ENCODE assay signal across 10 cellular contexts in the genomic region with DNA sequence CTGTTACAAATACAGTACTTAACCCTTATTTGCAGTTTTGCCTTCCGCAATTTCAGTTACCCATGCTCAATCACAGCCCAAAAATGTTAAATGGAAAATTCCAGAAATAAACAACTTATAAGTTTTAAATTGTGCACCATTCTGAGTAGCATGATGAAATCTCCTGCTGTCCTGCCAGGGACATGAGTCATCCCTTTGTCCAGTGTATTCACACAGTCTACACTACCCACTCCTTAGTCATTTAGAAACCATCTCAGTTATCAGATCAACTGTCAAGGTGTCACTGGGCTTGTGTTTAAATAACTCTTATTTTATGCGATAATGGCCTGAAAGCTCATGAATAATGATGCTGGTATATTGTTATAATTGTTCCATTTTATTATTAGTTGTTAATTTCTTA.
DNase-seq lines count a peak whose midpoint lies in the region; ATAC-seq and TF ChIP-seq lines count a peak whose summit lies in the region.
"Had no signal": no experiment of that assay in that cellular context is flagged by ENCODE, and none has a peak within 500 bp of the region (broad histone marks: within the 10 kb centered on the region; RNA-seq: fewer than 3 reads in every experiment).

No MANE protein-coding gene starts in this region.

- H3K4me3 ChIP-seq in ACC112 (ENCODE audit: low read depth, low read length) (no peak overlapping the region; the same call in 1 of the 2 replicates), adrenal gland (no peak overlapping the region), hepatocyte (no peak overlapping the region), HAP-1 (no peak overlapping the region)
- H3K4me3 ChIP-seq: BLaER1 had no signal

- no peak for TF ChIP-seq POLR2A in adrenal gland (IDR thresholded peaks at IDR 0.05)

- H3K79me2 ChIP-seq in ACC112 (ENCODE audit: control insufficient read depth, insufficient read depth, low read length, unreplicated experiment) (no peaks in the 10 kb centered on the region), hepatocyte (no peaks in the 10 kb centered on the region)

- H3K9me3 ChIP-seq in adrenal gland (replicated peaks in 1 of 3) (no peaks in the 10 kb centered on the region), hepatocyte (ENCODE audit: low read depth) (no peaks in the 10 kb centered on the region), HAP-1 (no peaks in the 10 kb centered on the region)
- H3K9me3 ChIP-seq: BLaER1 had no signal

- H3K27ac ChIP-seq in ACC112 (ENCODE audit: low read depth, low read length) (peak overlapping the region; percentile 84), adrenal gland (no peak overlapping the region), hepatocyte (no peak overlapping the region)
- H3K27ac ChIP-seq: BLaER1 had no signal

- H3K4me1 ChIP-seq in ACC112 (ENCODE audit: control insufficient read depth, insufficient read depth, low read length, unreplicated experiment) (peaks cover 39% of the 10 kb centered on the region), adrenal gland (replicated peaks in 1 of 2) (peaks cover 16 to 22% of the 10 kb centered on the region in 2 donors), hepatocyte (ENCODE audit: insufficient read depth) (peaks cover 6% of the 10 kb centered on the region), HAP-1 (no peaks in the 10 kb centered on the region)
- H3K4me1 ChIP-seq: BLaER1 had no signal

- no peaks in the 10 kb centered on the region for H3K36me3 ChIP-seq in ACC112 (ENCODE audit: insufficient read depth, low read length)
- no peaks in the 10 kb centered on the region for H3K36me3 ChIP-seq in adrenal gland (replicated peaks in 1 of 2)
- H3K36me3 ChIP-seq in hepatocyte (replicated peaks; ENCODE audit: insufficient read depth, low read depth) = no peaks in the 10 kb centered on the region
- H3K36me3 ChIP-seq in HAP-1 (replicated peaks) = no peaks in the 10 kb centered on the region
- H3K36me3 ChIP-seq: BLaER1 had no signal

- H3K27me3 ChIP-seq in ACC112 (ENCODE audit: insufficient read depth, low read length) (no peaks in the 10 kb centered on the region), adrenal gland (no peaks in the 10 kb centered on the region), hepatocyte (no peaks in the 10 kb centered on the region), HAP-1 (ENCODE audit: low read depth) (no peaks in the 10 kb centered on the region)
- H3K27me3 ChIP-seq: BLaER1 had no signal

- WGBS in adrenal gland, 4 donors = 53 to 67% (median 60%) methylated on average over 2 of the region's 2 CpGs
- WGBS in hepatocyte (ENCODE audit: low lambda C conversion rate, missing lambda C conversion rate) = 74% methylated on average over 2 of the region's 2 CpGs

- no peak overlapping the region for H2AFZ ChIP-seq in ACC112 (ENCODE audit: low read length, unreplicated experiment)
- H2AFZ ChIP-seq in hepatocyte = no peak overlapping the region

- no peak overlapping the region for H3K4me2 ChIP-seq in hepatocyte
- H3K4me2 ChIP-seq: BLaER1 had no signal

- DNase-seq in adrenal gland (peak; percentile 61 to 91 (median 79)), hepatocyte (ENCODE audit: low spot score) (peak; percentile 54), NCI-H1092 (lab: John Stamatoyannopoulos, UW) (no peak), HAP-1 (ENCODE audit: low spot score in 2 of 2) (no peak), left colon (no peak)
- DNase-seq: NCI-H510A treated with DMSO at 0.1 percent for 48 hours had no signal

- intact Hi-C loops in adrenal gland (cut with DNase I) = no loop called here
- intact Hi-C loops in left colon (cut with DNase I, micrococcal nuclease) = no loop called here

- in situ Hi-C loops in HAP-1 (cut with MboI; ENCODE audit: low sequenced_read_pairs) = no loop called here

- TF ChIP-seq CTCF in adrenal gland (IDR thresholded peaks at IDR 0.05) (no peak), hepatocyte (IDR thresholded peaks at IDR 0.05; ENCODE audit: poor library complexity) (no peak)

- H4K20me1 ChIP-seq in hepatocyte (ENCODE audit: insufficient read depth, poor library complexity, severe bottlenecking) = no peaks in the 10 kb centered on the region
- H4K20me1 ChIP-seq: BLaER1 had no signal

- ATAC-seq in HG02798 (IDR thresholded peaks at IDR 0.05; ENCODE audit: poor library complexity, unreplicated experiment) (peak; percentile 55), GM19467 (IDR thresholded peaks at IDR 0.05; ENCODE audit: unreplicated experiment) (no peak), left colon (no peak)

- no peaks in the 10 kb centered on the region for H3K9me2 ChIP-seq in hepatocyte (replicated peaks; ENCODE audit: insufficient read depth)

Comparison
In these comparisons a context has a peak if more than half of its experiments do, and no peak if none do; other contexts are left out.
1. DNase-seq: peak in adrenal gland (7 of 7) and hepatocyte (single experiment); none in NCI-H1092 (single experiment), HAP-1 (0 of 2) and left colon (0 of 2).